ENCODE assay signal across 22 cellular contexts in genomic region chr2:117985092-117985491, GRCh38. TPM values are rescaled to one million over a fixed set of nuclear protein-coding genes. Genes with fewer than 3 reads are reported as not detected.
DNase-seq lines count a peak whose midpoint lies in the region; ATAC-seq and TF ChIP-seq lines count a peak whose summit lies in the region.
"Had no signal": no experiment of that assay in that cellular context is flagged by ENCODE, and none has a peak within 500 bp of the region (broad histone marks: within the 10 kb centered on the region; RNA-seq: fewer than 3 reads in every experiment).

No MANE protein-coding gene starts in this region.

- H3K9me3 Mint-ChIP-seq in H9 (no peaks in the 10 kb centered on the region), progenitor cell of endocrine pancreas (ENCODE audit: low read depth) (no peaks in the 10 kb centered on the region)

- no peaks in the 10 kb centered on the region for H3K9me3 ChIP-seq in H9 (ENCODE audit: control insufficient read depth, low read depth, low read length)
- H3K9me3 ChIP-seq in T-helper 17 cell (ENCODE audit: control insufficient read depth, low read length, poor library complexity, severe bottlenecking) = no peaks in the 10 kb centered on the region
- H3K9me3 ChIP-seq: right atrium auricular region, stomach, tibial nerve had no signal

- H3K27me3 Mint-ChIP-seq in H9 (ENCODE audit: low read depth) (no peaks in the 10 kb centered on the region), T-helper 17 cell (no peaks in the 10 kb centered on the region), progenitor cell of endocrine pancreas (no peaks in the 10 kb centered on the region)
- H3K27me3 Mint-ChIP-seq: B cell; dendritic cell treated with granulocyte-macrophage colony-stimulating factor and Interleukin-4, amounts not matched to agents 40 ng/mL and 50 ng/mL, for 4 days; IgD-negative memory B cell had no signal

- no peak overlapping the region for H2AFZ ChIP-seq in H9 (ENCODE audit: low read length)
- H2AFZ ChIP-seq: hepatocyte had no signal

- no peak overlapping the region for H2BK20ac ChIP-seq in H9 (ENCODE audit: low read depth, low read length, poor library complexity, severe bottlenecking)

- H4K5ac ChIP-seq in H9 (ENCODE audit: insufficient read length, low read depth, low read length) = no peak overlapping the region

- H4K20me1 ChIP-seq in H9 (ENCODE audit: control insufficient read depth, insufficient read depth, insufficient read length) = no peaks in the 10 kb centered on the region

- no peak overlapping the region for H3K27ac ChIP-seq in H9 (ENCODE audit: insufficient read length, low read depth, low read length)
- H3K27ac ChIP-seq: hepatocyte, right atrium auricular region, stomach, tibial nerve had no signal

- no peak overlapping the region for H3K14ac ChIP-seq in H9 (ENCODE audit: insufficient read depth, low read length)

- H3K36me3 Mint-ChIP-seq in H9 (ENCODE audit: insufficient read depth in 1 of 3, low read depth in 3 of 3) = peaks cover 4 to 11% (median 11%) of the 10 kb centered on the region in 3 experiments; a peak in 4 of 7 replicates
- peaks cover 12% of the 10 kb centered on the region for H3K36me3 Mint-ChIP-seq in T-helper 17 cell (ENCODE audit: low read depth)
- peaks cover 7% of the 10 kb centered on the region for H3K36me3 Mint-ChIP-seq in progenitor cell of endocrine pancreas (ENCODE audit: insufficient read depth)
- H3K36me3 Mint-ChIP-seq: IgD-negative memory B cell had no signal

- no peak overlapping the region for H2BK15ac ChIP-seq in H9 (ENCODE audit: low read depth, low read length)

- no peak overlapping the region for H3K4me2 ChIP-seq in H9 (ENCODE audit: insufficient read depth, insufficient read length, low read length)
- H3K4me2 ChIP-seq: hepatocyte had no signal

- H3K4ac ChIP-seq in H9 (ENCODE audit: low read depth, low read length) = no peak overlapping the region

- H3K4me1 Mint-ChIP-seq in H9 (peaks cover 6 to 8% of the 10 kb centered on the region in 2 experiments), T-helper 17 cell (peaks cover 21% of the 10 kb centered on the region), progenitor cell of endocrine pancreas (ENCODE audit: low read depth) (no peaks in the 10 kb centered on the region)
- H3K4me1 Mint-ChIP-seq: B cell had no signal

- ATAC-seq in T-helper 17 cell = no peak
- no peak for ATAC-seq in GM21619 (IDR thresholded peaks at IDR 0.05; ENCODE audit: unreplicated experiment)
- no peak for ATAC-seq in GM21717 (IDR thresholded peaks at IDR 0.05; ENCODE audit: unreplicated experiment)
- ATAC-seq: GM12878 had no signal

- no peaks in the 10 kb centered on the region for H3K23me2 ChIP-seq in H9 (ENCODE audit: insufficient read length, low read depth, low read length, poor library complexity, severe bottlenecking)

- H3K18ac ChIP-seq in H9 (ENCODE audit: insufficient read length, low read depth, low read length) = no peak overlapping the region

- TF ChIP-seq CTCF in H9 (conservative IDR thresholded peaks at IDR 0.05) (peak; percentile 33), progenitor cell of endocrine pancreas (IDR thresholded peaks at IDR 0.05; ENCODE audit: unreplicated experiment) (no peak)

- H2BK5ac ChIP-seq in H9 (ENCODE audit: insufficient read length, low read length) = no peak overlapping the region

- WGBS in H9 (ENCODE audit: extremely low coverage, insufficient read length, low lambda C conversion rate) = no CpG with 5 or more reads among the region's 2 CpGs

- no peak overlapping the region for H2BK12ac ChIP-seq in H9 (ENCODE audit: insufficient read length, low read depth, low read length)

- no peak overlapping the region; a peak in 1 of 7 replicates for H3K27ac Mint-ChIP-seq in H9
- H3K27ac Mint-ChIP-seq in T-helper 17 cell = peak overlapping the region; percentile 72
- peak overlapping the region; percentile 22 for H3K27ac Mint-ChIP-seq in progenitor cell of endocrine pancreas
- H3K27ac Mint-ChIP-seq: B cell; dendritic cell treated with granulocyte-macrophage colony-stimulating factor and Interleukin-4, amounts not matched to agents 40 ng/mL and 50 ng/mL, for 4 days had no signal

- H4K91ac ChIP-seq in H9 (ENCODE audit: insufficient read length, low read depth, low read length) = no peak overlapping the region

- DNase-seq in H9 (no peak), T-helper 17 cell (no peak), globus pallidus (ENCODE audit: low spot score) (peak; percentile 8), progenitor cell of endocrine pancreas (ENCODE audit: low spot score, unreplicated experiment) (no peak)
- no peak for DNase-seq in stimulated activated CD4-positive, alpha-beta T cell treated with anti-CD3 and anti-CD28 coated beads, Interleukin-12 subunit alpha, Interleukin-12 subunit beta, amount 100 ng/mL, for 4 hours
- DNase-seq: activated CD4-positive, alpha-beta T cell treated with anti-CD3 and anti-CD28 coated beads, Interleukin-2, amount 50 U/mL, for 48 hours; activated CD8-positive, alpha-beta memory T cell treated with anti-CD3 and anti-CD28 coated beads, Interleukin-2, amount 50 U/mL, for 48 hours; activated effector memory CD4-positive, alpha-beta T cell treated with Interleukin-2 at 50 U/mL for 16 hours; COR-L47; DMS79; NCI-H2107; stomach; T-helper 2 cell had no signal

- H3K27me3 ChIP-seq in H9 (ENCODE audit: insufficient read depth, low read length) = no peaks in the 10 kb centered on the region
- H3K27me3 ChIP-seq: hepatocyte, right atrium auricular region, stomach, tibial nerve had no signal

- no peak overlapping the region for H2BK120ac ChIP-seq in H9 (ENCODE audit: low read depth, low read length, poor library complexity, severe bottlenecking)

- H3K23ac ChIP-seq in H9 (ENCODE audit: insufficient read length, low read depth, low read length) = no peak overlapping the region

- H3K56ac ChIP-seq in H9 (ENCODE audit: insufficient read length, low read depth, low read length) = no peak overlapping the region

- H3K4me1 ChIP-seq in H9 (ENCODE audit: insufficient read depth, low read length) = no peaks in the 10 kb centered on the region

- H4K8ac ChIP-seq in H9 (replicated peaks; ENCODE audit: insufficient read length, low read depth, low read length) = no peak overlapping the region

- no peaks in the 10 kb centered on the region for H3K79me1 ChIP-seq in H9 (ENCODE audit: insufficient read depth, low read depth, low read length, poor library complexity, severe bottlenecking)

- no peak overlapping the region for H3K9ac ChIP-seq in H9 (ENCODE audit: extremely low read depth, insufficient read length, low read length)

- no peak overlapping the region for H3T11ph ChIP-seq in H9 (ENCODE audit: low read length)

- no peak overlapping the region for H3K4me3 Mint-ChIP-seq in H9
- no peak overlapping the region for H3K4me3 Mint-ChIP-seq in T-helper 17 cell
- no peak overlapping the region for H3K4me3 Mint-ChIP-seq in progenitor cell of endocrine pancreas (ENCODE audit: low read depth)
- H3K4me3 Mint-ChIP-seq: B cell; dendritic cell treated with granulocyte-macrophage colony-stimulating factor and Interleukin-4, amounts not matched to agents 40 ng/mL and 50 ng/mL, for 4 days; IgD-negative memory B cell had no signal

- no peak overlapping the region for H2AK5ac ChIP-seq in H9 (ENCODE audit: insufficient read length, low read length)

- no peaks in the 10 kb centered on the region for H3K79me2 ChIP-seq in H9 (ENCODE audit: insufficient read depth, low read length)
- H3K79me2 ChIP-seq: hepatocyte had no signal

RNA-seq across cellular contexts. Expression of gene CCDC93, which starts 28.8 kb away (rescaled TPM):
- 16.4 and 16.9 TPM in 2 replicates for total RNA-seq in H9 (2021)
- 10 to 100 TPM; 51.6 to 58.2 TPM for total RNA-seq in T-helper 17 cell
- total RNA-seq in progenitor cell of endocrine pancreas = 63.4 and 67.4 TPM in 2 replicates

Comparison
In these comparisons a context has a peak if more than half of its experiments do, and no peak if none do; other contexts are left out.
1. H3K27ac Mint-ChIP-seq: peak in T-helper 17 cell (single experiment) and progenitor cell of endocrine pancreas (single experiment); none in H9 (0 of 3).